ENCODE assay signal across 29 cellular contexts in genomic region chr16:78939600-78939999, GRCh38.
DNase-seq lines count a peak whose midpoint lies in the region; ATAC-seq and TF ChIP-seq lines count a peak whose summit lies in the region.
"Had no signal": no experiment of that assay in that cellular context is flagged by ENCODE, and none has a peak within 500 bp of the region (broad histone marks: within the 10 kb centered on the region; RNA-seq: fewer than 3 reads in every experiment).

No MANE protein-coding gene starts in this region.

- BruUV-seq in OCI-LY7 (replicated peaks; lab: Mats Ljungman, UMichigan), result no TSS peak

- H3K27ac Mint-ChIP-seq in CD4-positive, alpha-beta memory T cell, result no peak overlapping the region
- H3K27ac Mint-ChIP-seq: CD4-positive, CD25-positive, alpha-beta regulatory T cell; GM23338 had no signal

- H3K9me3 Mint-ChIP-seq in CD4-positive, alpha-beta memory T cell, result peaks cover 0 to 3% (median 0%) of the 10 kb centered on the region in 8 donors

- no peaks in the 10 kb centered on the region for H3K79me2 ChIP-seq in Karpas-422 (ENCODE audit: low read length)
- H3K79me2 ChIP-seq in OCI-LY7 (ENCODE audit: insufficient read depth, low read depth, low read length), result no peaks in the 10 kb centered on the region

- H3K4me3 ChIP-seq in Karpas-422 (ENCODE audit: low read length) (no peak overlapping the region), OCI-LY7 (ENCODE audit: low read depth, low read length, poor library complexity, severe bottlenecking) (no peak overlapping the region), heart right ventricle (no peak overlapping the region)
- no peak overlapping the region for H3K4me3 ChIP-seq in CD4-positive, alpha-beta memory T cell (ENCODE audit: low read length in 2 of 2)
- H3K4me3 ChIP-seq: A549, GM23338, PC-9, SK-N-MC had no signal

- no peak overlapping the region for H3K4me3 Mint-ChIP-seq in CD4-positive, alpha-beta memory T cell
- H3K4me3 Mint-ChIP-seq: CD4-positive, CD25-positive, alpha-beta regulatory T cell; GM23338 had no signal

- H3K36me3 ChIP-seq in Karpas-422 (ENCODE audit: insufficient read depth, low read length), result no peaks in the 10 kb centered on the region
- H3K36me3 ChIP-seq in OCI-LY7 (ENCODE audit: insufficient read depth, low read length), result no peaks in the 10 kb centered on the region
- no peaks in the 10 kb centered on the region for H3K36me3 ChIP-seq in CD4-positive, alpha-beta memory T cell (ENCODE audit: insufficient read depth, low read length)
- H3K36me3 ChIP-seq in heart right ventricle, result no peaks in the 10 kb centered on the region
- H3K36me3 ChIP-seq: BE2C had no signal

- no peaks in the 10 kb centered on the region for H3K27me3 Mint-ChIP-seq in CD4-positive, alpha-beta memory T cell
- H3K27me3 Mint-ChIP-seq: CD4-positive, CD25-positive, alpha-beta regulatory T cell had no signal

- POLR2A ChIA-PET in OCI-LY7 (lab: Charles Lee), result no interaction called here
- POLR2A ChIA-PET in CD4-positive, alpha-beta memory T cell (lab: Charles Lee; ENCODE audit: partially characterized antibody), result no interaction called here

- H3K9me3 ChIP-seq in Karpas-422 (ENCODE audit: low read length) (no peaks in the 10 kb centered on the region), OCI-LY7 (ENCODE audit: low read length) (no peaks in the 10 kb centered on the region), heart right ventricle (no peaks in the 10 kb centered on the region)
- no peaks in the 10 kb centered on the region for H3K9me3 ChIP-seq in CD4-positive, alpha-beta memory T cell (ENCODE audit: control insufficient read depth in 1 of 2, low read length in 2 of 2)
- H3K9me3 ChIP-seq: A549, BE2C had no signal

- TF ChIP-seq CTCF in OCI-LY7 (conservative IDR thresholded peaks at IDR 0.05; ENCODE audit: low read length) (no peak), heart right ventricle (IDR thresholded peaks at IDR 0.05) (no peak)

- H2AFZ ChIP-seq in Karpas-422 (ENCODE audit: low read length) (no peak overlapping the region), OCI-LY7 (ENCODE audit: low read length) (no peak overlapping the region)
- H2AFZ ChIP-seq: GM23338, PC-9 had no signal

- intact Hi-C loops in OCI-LY7 (cut with micrococcal nuclease; ENCODE audit: unreplicated experiment) (no loop called here), heart right ventricle (cut with DNase I) (no loop called here)
- intact Hi-C loops in CD4-positive, alpha-beta memory T cell (cut with micrococcal nuclease), result no loop called here

- no peak overlapping the region for H3K27ac ChIP-seq in Karpas-422 (ENCODE audit: low read length)
- no peak overlapping the region for H3K27ac ChIP-seq in OCI-LY7 (ENCODE audit: low read depth, low read length, poor library complexity, severe bottlenecking)
- H3K27ac ChIP-seq in CD4-positive, alpha-beta memory T cell (ENCODE audit: low read depth, low read length), result no peak overlapping the region
- H3K27ac ChIP-seq in heart right ventricle, result no peak overlapping the region
- H3K27ac ChIP-seq: A549, HL-60, KMS-11, PC-9, RWPE1, SK-N-MC had no signal

- H3K4me1 Mint-ChIP-seq in CD4-positive, alpha-beta memory T cell, result no peaks in the 10 kb centered on the region

- no peak overlapping the region for H3K9ac ChIP-seq in Karpas-422 (ENCODE audit: low read length)
- H3K9ac ChIP-seq: KMS-11 had no signal

- H3K4me2 ChIP-seq in Karpas-422 (ENCODE audit: low read depth, low read length, poor library complexity, severe bottlenecking) (peak overlapping the region; percentile 6), OCI-LY7 (ENCODE audit: low read length) (0 out of 2 replicates have a peak overlapping the region, but pooled peaks have one; percentile 15)
- H3K4me2 ChIP-seq: A549, GM23338, KMS-11, PC-9 had no signal

- H4K20me1 ChIP-seq in Karpas-422 (ENCODE audit: insufficient read depth, low read depth, low read length) (no peaks in the 10 kb centered on the region), OCI-LY7 (ENCODE audit: insufficient read depth, low read length) (no peaks in the 10 kb centered on the region)

- peaks cover 0 to 2% of the 10 kb centered on the region in 2 donors for H3K36me3 Mint-ChIP-seq in CD4-positive, alpha-beta memory T cell
- H3K36me3 Mint-ChIP-seq: CD4-positive, CD25-positive, alpha-beta regulatory T cell had no signal

- peak; percentile 48 for DNase-seq in CD1c-positive myeloid dendritic cell (ENCODE audit: extremely low spot score)
- DNase-seq in Karpas-422, result no peak
- DNase-seq in OCI-LY7 (ENCODE audit: low spot score), result no peak
- peak; percentile 28 for DNase-seq in germinal center (ENCODE audit: low spot score)
- DNase-seq in CD4-positive, alpha-beta memory T cell, result no peak
- no peak for DNase-seq in heart right ventricle
- DNase-seq in activated CD4-positive, alpha-beta T cell treated with anti-CD3 and anti-CD28 coated beads for 1 hour, result no peak
- no peak for DNase-seq in stimulated activated CD4-positive, alpha-beta T cell treated with anti-CD3 and anti-CD28 coated beads, Interleukin-12 subunit alpha, Interleukin-12 subunit beta, amount 100 ng/mL, for 4 hours
- DNase-seq: BE2C; CD4-positive, CD25-positive, alpha-beta regulatory T cell; COR-L47; DMS 273 treated with DMSO at 0.1 percent for 48 hours; DMS79 treated with DMSO at 0.1 percent for 48 hours; HCEC 1CT; NCI-H1092 treated with DMSO at 0.1 percent for 48 hours; NCI-H146; NCI-H2029; NCI-H226; NCI-H510A treated with DMSO at 0.1 percent for 48 hours; NCI-H748 treated with DMSO at 0.1 percent for 48 hours; PC-9; SHP77 treated with DMSO at 0.1 percent for 48 hours had no signal

- H3K4me1 ChIP-seq in Karpas-422 (ENCODE audit: low read length) (peaks cover 14% of the 10 kb centered on the region), OCI-LY7 (ENCODE audit: insufficient read depth, low read length, poor library complexity, severe bottlenecking) (no peaks in the 10 kb centered on the region), heart right ventricle (peaks cover 0 to 8% (median 0%) of the 10 kb centered on the region in 9 donors)
- no peaks in the 10 kb centered on the region for H3K4me1 ChIP-seq in CD4-positive, alpha-beta memory T cell (ENCODE audit: insufficient read depth, low read length)
- H3K4me1 ChIP-seq: A549, BE2C had no signal

- WGBS in heart right ventricle, 2 donors, result 71 to 77% methylated on average over 6 of the region's 6 CpGs

- ATAC-seq in heart right ventricle, result no peak
- ATAC-seq: A549, GM23338, HepG2 had no signal

- H3K27me3 ChIP-seq in Karpas-422 (ENCODE audit: low read length), result no peaks in the 10 kb centered on the region
- no peaks in the 10 kb centered on the region for H3K27me3 ChIP-seq in CD4-positive, alpha-beta memory T cell (ENCODE audit: insufficient read depth, low read length)
- H3K27me3 ChIP-seq in heart right ventricle, result no peaks in the 10 kb centered on the region
- H3K27me3 ChIP-seq: BE2C had no signal

- CTCF ChIA-PET in OCI-LY7 (lab: Charles Lee; ENCODE audit: unreplicated experiment), result no interaction called here
- CTCF ChIA-PET in CD4-positive, alpha-beta memory T cell (lab: Charles Lee; ENCODE audit: partially characterized antibody), result no interaction called here

- H3K9me2 ChIP-seq in Karpas-422 (replicated peaks; ENCODE audit: insufficient read depth, low read length), result no peaks in the 10 kb centered on the region
- H3K9me2 ChIP-seq in OCI-LY7 (ENCODE audit: insufficient read depth, low read length), result no peaks in the 10 kb centered on the region

Comparison
In these comparisons a context has a peak if more than half of its experiments do, and no peak if none do; other contexts are left out.
1. DNase-seq: peak in CD1c-positive myeloid dendritic cell (single experiment) and germinal center (single experiment); none in Karpas-422 (single experiment), OCI-LY7 (single experiment), CD4-positive, alpha-beta memory T cell (0 of 5), heart right ventricle (0 of 2), activated CD4-positive, alpha-beta T cell treated with anti-CD3 and anti-CD28 coated beads for 1 hour (single experiment) and stimulated activated CD4-positive, alpha-beta T cell treated with anti-CD3 and anti-CD28 coated beads, Interleukin-12 subunit alpha, Interleukin-12 subunit beta, amount 100 ng/mL, for 4 hours (single experiment).